Comparison of ENCODE assay signal across 1 cellular context in the genomic region with DNA sequence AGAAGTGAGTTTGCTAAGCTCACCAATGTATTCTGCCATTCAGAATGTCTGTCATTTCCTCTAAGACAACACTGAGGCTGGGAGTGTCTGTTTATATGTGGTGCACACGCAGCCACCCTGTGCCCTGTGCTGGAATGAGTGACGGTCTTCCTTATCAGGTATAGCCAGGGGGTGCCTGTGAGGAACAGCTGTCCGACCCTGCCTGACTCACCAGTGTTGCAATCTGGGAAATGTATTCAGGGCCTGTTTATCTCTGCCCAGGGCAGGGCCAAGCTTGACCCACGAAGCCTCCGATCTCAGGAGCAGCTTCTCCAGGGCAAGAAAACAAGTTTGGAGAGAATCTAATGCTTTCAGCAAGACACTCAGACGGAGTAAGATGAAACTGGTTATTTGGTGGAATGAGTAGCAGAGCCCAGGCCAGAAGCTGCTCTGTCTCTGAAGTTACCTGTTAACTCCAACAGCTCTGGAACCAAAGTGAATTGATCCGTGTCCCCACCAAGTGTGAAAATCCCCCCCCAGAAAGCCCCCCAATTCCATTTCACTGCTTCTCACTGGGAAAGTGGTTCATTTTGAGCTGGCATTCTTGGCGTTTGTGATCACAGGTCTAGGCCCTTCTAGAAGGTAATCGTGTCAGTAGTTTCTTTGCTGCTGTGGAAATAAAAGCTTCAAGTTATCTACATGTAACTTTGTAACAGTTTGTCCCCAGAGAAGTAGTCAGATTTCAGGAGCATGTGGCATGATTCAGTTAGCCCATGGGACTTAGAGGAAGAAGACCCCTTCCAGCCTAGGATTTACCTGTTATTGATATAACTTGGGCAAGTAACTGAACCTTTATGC.
TF ChIP-seq lines count a peak whose summit lies in the region.

No MANE protein-coding gene starts in this region.

TF ChIP-seq in HEK293, 187 proteins besides CTCF, POLR2A, EP300 and RAD21 (continued from another document):
- TF ChIP-seq ZNF394 (tag by site-specific recombination; IDR thresholded peaks at IDR 0.05; ENCODE audit: borderline replicate concordance) (peak; percentile 26; the same call in 1 of the 2 replicates), ZBTB48 (tag by site-specific recombination; IDR thresholded peaks at IDR 0.05) (peak; percentile 63; the same call in 1 of the 2 replicates), PATZ1 (tag by site-specific recombination; IDR thresholded peaks at IDR 0.05) (peak; percentile 53), ZNF76 (tag by site-specific recombination; IDR thresholded peaks at IDR 0.05; ENCODE audit: borderline replicate concordance, low read depth) (peak; percentile 49; the same call in 1 of the 2 replicates), ZNF341 (tag by site-specific recombination; IDR thresholded peaks at IDR 0.05; ENCODE audit: low read depth) (peak; percentile 56; the same call in 1 of the 2 replicates), ZNF621 (tag by site-specific recombination; IDR thresholded peaks at IDR 0.05) (no peak), ZBTB10 (tag by site-specific recombination; IDR thresholded peaks at IDR 0.05) (0 out of 2 replicates have a peak, but pooled peaks have one; percentile 19), KLF17 (tag by site-specific recombination; IDR thresholded peaks at IDR 0.05) (peak; percentile 90), ZNF677 (tag by site-specific recombination; IDR thresholded peaks at IDR 0.05) (0 out of 2 replicates have a peak, but pooled peaks have one; percentile 29), ZNF184 (tag by site-specific recombination; IDR thresholded peaks at IDR 0.05) (0 out of 2 replicates have a peak, but pooled peaks have one; percentile 47), ZIC2 (tag by site-specific recombination; IDR thresholded peaks at IDR 0.05) (peak; percentile 34; the same call in 1 of the 2 replicates), PRDM4 (tag by site-specific recombination; IDR thresholded peaks at IDR 0.05) (no peak), ZBTB7A (tag by site-specific recombination; IDR thresholded peaks at IDR 0.05; ENCODE audit: low read depth) (no peak), WT1 (tag by site-specific recombination; IDR thresholded peaks at IDR 0.05) (peak; percentile 63), ZNF792 (tag by site-specific recombination; IDR thresholded peaks at IDR 0.05) (no peak), ZXDB (tag by site-specific recombination; IDR thresholded peaks at IDR 0.05) (peak; percentile 49), REPIN1 (tag by site-specific recombination; IDR thresholded peaks at IDR 0.05; ENCODE audit: low read depth) (no peak), ZNF335 (tag by site-specific recombination; conservative IDR thresholded peaks at IDR 0.05) (peak; percentile 84), ZNF629 (tag by site-specific recombination; IDR thresholded peaks at IDR 0.05) (peak; percentile 70), ZNF138 (tag by site-specific recombination; IDR thresholded peaks at IDR 0.05; ENCODE audit: borderline replicate concordance) (no peak), SP3 (tag by site-specific recombination; IDR thresholded peaks at IDR 0.05) (no peak)
- TF ChIP-seq, protein P1, sequence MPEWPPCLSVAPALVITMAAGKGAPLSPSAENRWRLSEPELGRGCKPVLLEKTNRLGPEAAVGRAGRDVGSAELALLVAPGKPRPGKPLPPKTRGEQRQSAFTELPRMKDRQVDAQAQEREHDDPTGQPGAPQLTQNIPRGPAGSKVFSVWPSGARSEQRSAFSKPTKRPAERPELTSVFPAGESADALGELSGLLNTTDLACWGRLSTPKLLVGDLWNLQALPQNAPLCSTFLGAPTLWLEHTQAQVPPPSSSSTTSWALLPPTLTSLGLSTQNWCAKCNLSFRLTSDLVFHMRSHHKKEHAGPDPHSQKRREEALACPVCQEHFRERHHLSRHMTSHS (tag by site-specific recombination; IDR thresholded peaks at IDR 0.05), result 0 out of 2 replicates have a peak, but pooled peaks have one; percentile 13
- TF ChIP-seq, protein P2, sequence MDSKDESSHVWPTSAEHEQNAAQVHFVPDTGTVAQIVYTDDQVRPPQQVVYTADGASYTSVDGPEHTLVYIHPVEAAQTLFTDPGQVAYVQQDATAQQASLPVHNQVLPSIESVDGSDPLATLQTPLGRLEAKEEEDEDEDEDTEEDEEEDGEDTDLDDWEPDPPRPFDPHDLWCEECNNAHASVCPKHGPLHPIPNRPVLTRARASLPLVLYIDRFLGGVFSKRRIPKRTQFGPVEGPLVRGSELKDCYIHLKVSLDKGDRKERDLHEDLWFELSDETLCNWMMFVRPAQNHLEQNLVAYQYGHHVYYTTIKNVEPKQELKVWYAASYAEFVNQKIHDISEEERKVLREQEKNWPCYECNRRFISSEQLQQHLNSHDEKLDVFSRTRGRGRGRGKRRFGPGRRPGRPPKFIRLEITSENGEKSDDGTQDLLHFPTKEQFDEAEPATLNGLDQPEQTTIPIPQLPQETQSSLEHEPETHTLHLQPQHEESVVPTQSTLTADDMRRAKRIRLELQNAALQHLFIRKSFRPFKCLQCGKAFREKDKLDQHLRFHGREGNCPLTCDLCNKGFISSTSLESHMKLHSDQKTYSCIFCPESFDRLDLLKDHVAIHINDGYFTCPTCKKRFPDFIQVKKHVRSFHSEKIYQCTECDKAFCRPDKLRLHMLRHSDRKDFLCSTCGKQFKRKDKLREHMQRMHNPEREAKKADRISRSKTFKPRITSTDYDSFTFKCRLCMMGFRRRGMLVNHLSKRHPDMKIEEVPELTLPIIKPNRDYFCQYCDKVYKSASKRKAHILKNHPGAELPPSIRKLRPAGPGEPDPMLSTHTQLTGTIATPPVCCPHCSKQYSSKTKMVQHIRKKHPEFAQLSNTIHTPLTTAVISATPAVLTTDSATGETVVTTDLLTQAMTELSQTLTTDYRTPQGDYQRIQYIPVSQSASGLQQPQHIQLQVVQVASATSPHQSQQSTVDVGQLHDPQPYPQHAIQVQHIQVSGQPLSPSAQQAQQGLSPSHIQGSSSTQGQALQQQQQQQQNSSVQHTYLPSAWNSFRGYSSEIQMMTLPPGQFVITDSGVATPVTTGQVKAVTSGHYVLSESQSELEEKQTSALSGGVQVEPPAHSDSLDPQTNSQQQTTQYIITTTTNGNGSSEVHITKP (tag by site-specific recombination; IDR thresholded peaks at IDR 0.05), result peak; percentile 55
